In the genomic region with DNA sequence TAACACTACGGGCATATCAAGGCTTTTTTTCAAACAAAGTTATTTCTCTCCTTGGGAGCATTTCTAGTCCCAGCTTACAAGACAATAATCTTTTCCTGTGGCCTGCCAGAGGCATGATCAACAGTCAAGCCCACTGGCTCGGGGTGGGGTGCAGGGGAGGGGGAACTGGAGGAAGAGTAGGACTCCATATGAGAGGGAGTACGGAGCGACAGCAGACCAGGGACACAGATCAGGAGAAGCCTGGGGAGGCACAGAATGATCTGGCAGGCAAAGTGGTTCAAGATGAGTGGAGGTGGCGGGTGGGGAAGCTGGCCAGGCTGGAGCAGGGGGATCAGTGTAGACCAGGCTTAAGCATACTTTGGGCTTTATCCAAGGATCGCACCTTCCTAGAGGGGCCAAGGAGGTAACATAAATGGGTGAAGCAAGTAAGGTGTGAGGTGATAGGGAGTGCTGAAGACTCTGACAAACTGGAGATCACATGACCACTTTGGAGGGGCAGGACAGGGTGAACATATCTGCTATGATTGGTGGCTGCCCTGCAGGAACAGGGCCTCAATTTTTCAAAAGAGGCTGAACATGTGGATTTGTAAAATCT, we compare ENCODE assay signal across 16 cellular contexts. TPM values are rescaled to one million over a fixed set of nuclear protein-coding genes. Genes with fewer than 3 reads are reported as not detected.
DNase-seq lines count a peak whose midpoint lies in the region; TF ChIP-seq lines count a peak whose summit lies in the region.
"Had no signal": no experiment of that assay in that cellular context is flagged by ENCODE, and none has a peak within 500 bp of the region (broad histone marks: within the 10 kb centered on the region; RNA-seq: fewer than 3 reads in every experiment).

No MANE protein-coding gene starts in this region.

- no peak for TF ChIP-seq EP300 in esophagus muscularis mucosa (IDR thresholded peaks at IDR 0.05)

- peak overlapping the region in 1 of 3 experiments; percentile 60; a peak in 1 of 7 replicates for H3K27ac Mint-ChIP-seq in H9
- H3K27ac Mint-ChIP-seq in activated CD4-positive, alpha-beta memory T cell treated with anti-CD3 and anti-CD28 coated beads for 36 hours: no peak overlapping the region
- H3K27ac Mint-ChIP-seq: GM23338 had no signal

- POLR2A ChIA-PET in activated CD4-positive, alpha-beta memory T cell treated with anti-CD3 and anti-CD28 coated beads for 36 hours (lab: Charles Lee): no interaction called here

- H3K4me1 Mint-ChIP-seq in H9: peaks cover 14 to 16% of the 10 kb centered on the region in 2 experiments
- no peaks in the 10 kb centered on the region for H3K4me1 Mint-ChIP-seq in activated CD4-positive, alpha-beta memory T cell treated with anti-CD3 and anti-CD28 coated beads for 36 hours (ENCODE audit: low read depth)
- H3K4me1 Mint-ChIP-seq: CD4-positive, alpha-beta memory T cell had no signal

- no peak overlapping the region for H2AFZ ChIP-seq in H9 (ENCODE audit: low read length)
- H2AFZ ChIP-seq: GM23338 had no signal

- H3K23me2 ChIP-seq in H9 (ENCODE audit: insufficient read length, low read depth, low read length, poor library complexity, severe bottlenecking): no peaks in the 10 kb centered on the region

- no peak overlapping the region for H2BK15ac ChIP-seq in H9 (ENCODE audit: low read depth, low read length)

- H3K4me1 ChIP-seq in H9 (ENCODE audit: insufficient read depth, low read length) (no peaks in the 10 kb centered on the region; the same call in 1 of the 2 replicates), esophagus muscularis mucosa (no peaks in the 10 kb centered on the region)
- H3K4me1 ChIP-seq: A549, BE2C had no signal

- H3K79me1 ChIP-seq in H9 (ENCODE audit: insufficient read depth, low read depth, low read length, poor library complexity, severe bottlenecking): no peaks in the 10 kb centered on the region

- H3K14ac ChIP-seq in H9 (ENCODE audit: insufficient read depth, low read length): no peak overlapping the region

- H2BK5ac ChIP-seq in H9 (ENCODE audit: insufficient read length, low read length): no peak overlapping the region

- H4K5ac ChIP-seq in H9 (ENCODE audit: insufficient read length, low read depth, low read length): no peak overlapping the region

- no peaks in the 10 kb centered on the region; a peak in 1 of 7 replicates for H3K36me3 Mint-ChIP-seq in H9 (ENCODE audit: insufficient read depth in 1 of 3, low read depth in 3 of 3)
- no peaks in the 10 kb centered on the region for H3K36me3 Mint-ChIP-seq in activated CD4-positive, alpha-beta memory T cell treated with anti-CD3 and anti-CD28 coated beads for 36 hours
- H3K36me3 Mint-ChIP-seq: CD4-positive, alpha-beta memory T cell had no signal

- H3K4me3 ChIP-seq in H7 (ENCODE audit: insufficient read depth, low read depth, low read length) (no peak overlapping the region), esophagus muscularis mucosa (no peak overlapping the region)
- H3K4me3 ChIP-seq: A549, GM12878, GM23338, HAP-1 had no signal

- H2BK20ac ChIP-seq in H9 (ENCODE audit: low read depth, low read length, poor library complexity, severe bottlenecking): no peak overlapping the region

- peaks cover 2 to 4% of the 10 kb centered on the region in 2 experiments; a peak in 2 of 5 replicates for H3K9me3 Mint-ChIP-seq in H9
- no peaks in the 10 kb centered on the region for H3K9me3 Mint-ChIP-seq in activated CD4-positive, alpha-beta memory T cell treated with anti-CD3 and anti-CD28 coated beads for 36 hours
- H3K9me3 Mint-ChIP-seq: GM23338 had no signal

- no peak overlapping the region for H3K4me3 Mint-ChIP-seq in H9
- H3K4me3 Mint-ChIP-seq in activated CD4-positive, alpha-beta memory T cell treated with anti-CD3 and anti-CD28 coated beads for 36 hours: no peak overlapping the region
- H3K4me3 Mint-ChIP-seq: CD4-positive, alpha-beta memory T cell; GM23338 had no signal

- TF ChIP-seq POLR2A in esophagus muscularis mucosa (IDR thresholded peaks at IDR 0.05; ENCODE audit: low read depth): no peak

- no peak overlapping the region for H3K18ac ChIP-seq in H9 (ENCODE audit: insufficient read length, low read depth, low read length)

- intact Hi-C loops in esophagus muscularis mucosa (cut with DNase I): no loop called here
- intact Hi-C loops in activated CD4-positive, alpha-beta memory T cell treated with anti-CD3 and anti-CD28 coated beads for 36 hours (cut with micrococcal nuclease): no loop called here

- no peaks in the 10 kb centered on the region for H3K27me3 ChIP-seq in H7 (ENCODE audit: control insufficient read depth, insufficient read depth, low read length)
- H3K27me3 ChIP-seq in H9 (ENCODE audit: insufficient read depth, low read length): no peaks in the 10 kb centered on the region
- no peaks in the 10 kb centered on the region for H3K27me3 ChIP-seq in esophagus muscularis mucosa
- H3K27me3 ChIP-seq: BE2C had no signal

- peaks cover 12% of the 10 kb centered on the region for H3K27me3 Mint-ChIP-seq in H9 (ENCODE audit: low read depth)
- H3K27me3 Mint-ChIP-seq in activated CD4-positive, alpha-beta memory T cell treated with anti-CD3 and anti-CD28 coated beads for 36 hours: no peaks in the 10 kb centered on the region

- DNase-seq in H7 (peak; percentile 19), H9 (peak; percentile 15), esophagus muscularis mucosa (ENCODE audit: extremely low spot score) (peak; percentile 89), mesenteric fat pad (ENCODE audit: low spot score) (peak; percentile 33), HT-29 (ENCODE audit: low spot score) (no peak)
- DNase-seq in activated CD4-positive, alpha-beta memory T cell treated with anti-CD3 and anti-CD28 coated beads for 36 hours: no peak
- no peak for DNase-seq in stimulated activated CD4-positive, alpha-beta T cell treated with anti-CD3 and anti-CD28 coated beads, Interleukin-12 subunit alpha, Interleukin-12 subunit beta, amount 100 ng/mL, for 4 hours
- DNase-seq in activated CD8-positive, alpha-beta memory T cell treated with anti-CD3 and anti-CD28 coated beads, Interleukin-2, amount 50 U/mL, for 4 hours: no peak
- DNase-seq: BE2C; CD4-positive, alpha-beta memory T cell; DMS79 had no signal

- no peak overlapping the region for H3K9ac ChIP-seq in H9 (ENCODE audit: extremely low read depth, insufficient read length, low read length)

- no CpG with 5 or more reads among the region's 6 CpGs for whole genome bisulfite sequencing in H9 (ENCODE audit: extremely low coverage, insufficient read length, low lambda C conversion rate)
- 80% methylated on average over 6 of the region's 6 CpGs for WGBS in esophagus muscularis mucosa

- H3K27ac ChIP-seq in H9 (ENCODE audit: insufficient read length, low read depth, low read length) (no peak overlapping the region), esophagus muscularis mucosa (replicated peaks in 1 of 4) (no peak overlapping the region)
- H3K27ac ChIP-seq: A549, C4-2B had no signal

- H3K79me2 ChIP-seq in H9 (ENCODE audit: insufficient read depth, low read length): no peaks in the 10 kb centered on the region

- H3K4ac ChIP-seq in H9 (ENCODE audit: low read depth, low read length): no peak overlapping the region

- no peak overlapping the region for H3K56ac ChIP-seq in H9 (ENCODE audit: insufficient read length, low read depth, low read length)

- H3T11ph ChIP-seq in H9 (ENCODE audit: low read length): no peak overlapping the region

- H3K4me2 ChIP-seq in H9 (ENCODE audit: insufficient read depth, insufficient read length, low read length): no peak overlapping the region
- H3K4me2 ChIP-seq: A549, GM23338 had no signal

- H3K36me3 ChIP-seq in H7 (replicated peaks; ENCODE audit: control insufficient read depth, insufficient read depth, low read length) (no peaks in the 10 kb centered on the region), esophagus muscularis mucosa (no peaks in the 10 kb centered on the region)
- H3K36me3 ChIP-seq: BE2C, HAP-1 had no signal

- H3K23ac ChIP-seq in H9 (ENCODE audit: insufficient read length, low read depth, low read length): no peak overlapping the region

- no peak overlapping the region for H4K8ac ChIP-seq in H9 (replicated peaks; ENCODE audit: insufficient read length, low read depth, low read length)

- H2BK120ac ChIP-seq in H9 (ENCODE audit: low read depth, low read length, poor library complexity, severe bottlenecking): no peak overlapping the region

- CTCF ChIA-PET in activated CD4-positive, alpha-beta memory T cell treated with anti-CD3 and anti-CD28 coated beads for 36 hours (lab: Charles Lee): no interaction called here

- TF ChIP-seq CTCF in H9 (conservative IDR thresholded peaks at IDR 0.05) (no peak), esophagus muscularis mucosa (IDR thresholded peaks at IDR 0.05) (no peak)

- H2BK12ac ChIP-seq in H9 (ENCODE audit: insufficient read length, low read depth, low read length): no peak overlapping the region

- no peaks in the 10 kb centered on the region for H3K9me3 ChIP-seq in H9 (ENCODE audit: control insufficient read depth, low read depth, low read length)
- H3K9me3 ChIP-seq in esophagus muscularis mucosa: no peaks in the 10 kb centered on the region
- H3K9me3 ChIP-seq: A549, BE2C, HAP-1 had no signal

- H2AK5ac ChIP-seq in H9 (ENCODE audit: insufficient read length, low read length): no peak overlapping the region

- H4K20me1 ChIP-seq in H9 (ENCODE audit: control insufficient read depth, insufficient read depth, insufficient read length): no peaks in the 10 kb centered on the region

- H4K91ac ChIP-seq in H9 (ENCODE audit: insufficient read length, low read depth, low read length): no peak overlapping the region

RNA-seq across cellular contexts. Expression of a gene that starts 37.4 kb away (rescaled TPM):
- total RNA-seq in H7 (2014; rRNA removed; shearing (Covaris generic)): 8.5 and 10.5 TPM in 2 replicates
- total RNA-seq in H9 (2021): 10.8 and 11.4 TPM in 2 replicates
- total RNA-seq in esophagus muscularis mucosa: 100 to 1,000 TPM in 2 of 4 donors, 10 to 100 TPM in 2; 84.3 to 208 (median 93.6) TPM
- total RNA-seq in mesenteric fat pad: 53.8 TPM
- total RNA-seq in activated CD4-positive, alpha-beta memory T cell treated with anti-CD3 and anti-CD28 coated beads for 36 hours: under 1 TPM; 0.40 to 0.46 TPM
- 8.2 and 12.8 TPM in 2 replicates for total RNA-seq in HT-29 (2014; rRNA removed; shearing (Covaris generic))

Comparison
In these comparisons a context has a peak if more than half of its experiments do, and no peak if none do; other contexts are left out.
1. DNase-seq: peak in H7 (single experiment), H9 (single experiment), esophagus muscularis mucosa (single experiment) and mesenteric fat pad (single experiment); none in activated CD4-positive, alpha-beta memory T cell treated with anti-CD3 and anti-CD28 coated beads for 36 hours (single experiment), stimulated activated CD4-positive, alpha-beta T cell treated with anti-CD3 and anti-CD28 coated beads, Interleukin-12 subunit alpha, Interleukin-12 subunit beta, amount 100 ng/mL, for 4 hours (single experiment), HT-29 (single experiment) and activated CD8-positive, alpha-beta memory T cell treated with anti-CD3 and anti-CD28 coated beads, Interleukin-2, amount 50 U/mL, for 4 hours (single experiment).